In the genomic region with DNA sequence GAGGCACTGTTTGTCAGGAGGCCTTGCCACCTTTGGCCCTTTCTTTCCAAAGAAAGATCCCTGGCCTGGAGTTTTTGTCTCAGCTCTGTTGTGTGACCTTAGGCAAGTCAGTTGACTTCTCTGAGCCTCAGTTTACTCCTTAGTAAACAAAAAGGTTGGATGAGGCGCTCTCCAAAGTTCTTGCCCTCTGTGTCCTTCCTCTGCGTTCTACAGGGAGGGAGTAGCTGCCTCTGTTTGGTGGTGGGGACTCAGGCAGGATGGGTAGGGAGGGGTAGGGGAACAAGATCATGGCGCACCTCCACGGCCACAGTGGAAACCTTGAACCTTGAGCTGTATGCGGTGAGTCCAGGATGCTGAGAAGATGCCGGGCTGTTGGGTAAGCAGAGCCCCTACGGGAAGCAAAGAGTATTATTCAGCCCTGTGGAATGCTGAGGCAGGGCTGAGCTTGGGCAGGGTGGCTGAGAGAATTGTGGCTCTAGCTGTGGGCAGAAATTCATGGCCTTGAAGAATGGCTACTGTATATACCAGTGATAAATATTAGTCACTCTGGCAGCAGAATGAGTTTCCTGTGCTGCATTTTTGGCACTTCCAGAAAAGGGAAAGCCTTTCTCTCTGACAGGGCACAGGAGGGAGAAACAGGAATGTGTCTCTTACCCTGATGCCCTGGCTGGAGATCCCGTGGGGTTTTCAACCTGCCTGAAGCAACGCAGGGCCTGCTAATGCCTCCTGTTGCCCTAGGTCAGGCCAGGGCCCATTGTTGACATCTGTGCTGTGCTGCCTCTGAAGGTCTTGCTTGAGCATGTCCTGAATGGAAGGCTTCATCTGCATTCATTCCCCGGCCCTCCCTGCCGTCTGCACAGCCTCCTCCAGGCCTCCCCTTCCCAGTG, we compare ENCODE assay signal across 8 cellular contexts. TPM values are rescaled to one million over a fixed set of nuclear protein-coding genes. Genes with fewer than 3 reads are reported as not detected.
DNase-seq lines count a peak whose midpoint lies in the region; ATAC-seq and TF ChIP-seq lines count a peak whose summit lies in the region.

No MANE protein-coding gene starts in this region.

- no peak overlapping the region for H4K12ac ChIP-seq in trophoblast cell (ENCODE audit: low read depth, low read length)

- H3K14ac ChIP-seq in trophoblast cell (ENCODE audit: low read length), result no peak overlapping the region

- peaks cover 77% of the 10 kb centered on the region for H3K4me1 ChIP-seq in fibroblast of lung (ENCODE audit: control insufficient read depth, extremely low read depth, insufficient read depth, low read length)
- H3K4me1 ChIP-seq in trophoblast cell (ENCODE audit: control insufficient read depth in 1 of 2, insufficient read depth in 2 of 2, low read length in 2 of 2), result peaks cover 39 to 66% of the 10 kb centered on the region in 2 experiments

- H3K4me2 ChIP-seq in fibroblast of lung (ENCODE audit: extremely low read depth, insufficient read depth, low read length) (peak overlapping the region; percentile 56), trophoblast cell (ENCODE audit: low read length) (peak overlapping the region; percentile 40)

- peaks cover 13% of the 10 kb centered on the region for H3K36me3 ChIP-seq in fibroblast of lung (ENCODE audit: control insufficient read depth, insufficient read depth, low read length)
- no peaks in the 10 kb centered on the region for H3K36me3 ChIP-seq in trophoblast cell (ENCODE audit: control insufficient read depth in 1 of 2, insufficient read depth in 2 of 2, low read length in 2 of 2)

- H2BK12ac ChIP-seq in trophoblast cell (ENCODE audit: low read length), result peak overlapping the region; percentile 72

- no peak for ATAC-seq in GM19467 (IDR thresholded peaks at IDR 0.05; ENCODE audit: unreplicated experiment)
- no peak for ATAC-seq in GM18907 (IDR thresholded peaks at IDR 0.05; ENCODE audit: unreplicated experiment)

- H3K79me1 ChIP-seq in trophoblast cell (ENCODE audit: low read length), result peaks cover 20% of the 10 kb centered on the region

- no peak overlapping the region for H2AFZ ChIP-seq in fibroblast of lung (ENCODE audit: low read length)
- no peak overlapping the region for H2AFZ ChIP-seq in trophoblast cell (ENCODE audit: insufficient read depth, low read length, poor library complexity)

- H3K23ac ChIP-seq in trophoblast cell (ENCODE audit: low read length), result no peak overlapping the region

- no peaks in the 10 kb centered on the region for H3K27me3 ChIP-seq in fibroblast of lung (ENCODE audit: control insufficient read depth, insufficient read depth, low read length)
- no peaks in the 10 kb centered on the region for H3K27me3 ChIP-seq in trophoblast cell (ENCODE audit: insufficient read depth, low read length)

- H4K91ac ChIP-seq in trophoblast cell (ENCODE audit: low read depth, low read length), result peak overlapping the region; percentile 77

- peak overlapping the region; percentile 8 for H2AK5ac ChIP-seq in trophoblast cell (ENCODE audit: low read length)

- peak overlapping the region; percentile 79 for H2BK120ac ChIP-seq in trophoblast cell (ENCODE audit: insufficient read depth, low read length, poor library complexity)

- H3K4me3 ChIP-seq in fibroblast of lung (replicated peaks in 1 of 4; ENCODE audit: control extremely low read depth in 1 of 4, insufficient read depth in 1 of 4, low read depth in 3 of 4, low read length in 4 of 4), result no peak overlapping the region
- H3K4me3 ChIP-seq in trophoblast cell (ENCODE audit: low read depth, low read length), result no peak overlapping the region

- peak overlapping the region; percentile 63 for H2BK5ac ChIP-seq in trophoblast cell (ENCODE audit: low read depth, low read length, poor library complexity)

- DNase-seq in COLO829 (ENCODE audit: low spot score) (peak; percentile 83), RPMI7951 (ENCODE audit: low read depth) (peak; percentile 99), fibroblast of lung (ENCODE audit: low read depth in 2 of 2) (peak; percentile 98 to 99), trophoblast cell (peak; percentile 93 to 95), COLO668 (lab: John Stamatoyannopoulos, UW; ENCODE audit: unreplicated experiment) (no peak), SIG-M5 treated with dmso at 0.1 percent for 504 hours (lab: John Stamatoyannopoulos, UW; ENCODE audit: unreplicated experiment) (no peak)

- H3K18ac ChIP-seq in trophoblast cell (ENCODE audit: low read length), result peak overlapping the region; percentile 34

- H3K4ac ChIP-seq in trophoblast cell (ENCODE audit: low read depth, low read length), result no peak overlapping the region

- H3K9ac ChIP-seq in fibroblast of lung (ENCODE audit: insufficient read depth, low read length) (peak overlapping the region; percentile 47), trophoblast cell (ENCODE audit: low read length) (no peak overlapping the region)

- H4K8ac ChIP-seq in trophoblast cell (ENCODE audit: low read depth, low read length), result no peak overlapping the region

- peak in 1 of 2 donors; percentile 29 for TF ChIP-seq CTCF in fibroblast of lung (conservative IDR thresholded peaks at IDR 0.05 in 1 of 2, IDR thresholded peaks at IDR 0.05 in 1 of 2; ENCODE audit: low read depth in 1 of 2, low read length in 2 of 2)

- no peaks in the 10 kb centered on the region for H4K20me1 ChIP-seq in fibroblast of lung (ENCODE audit: control insufficient read depth, extremely low read depth, insufficient read depth, low read length)

- H3K79me2 ChIP-seq in fibroblast of lung (ENCODE audit: control insufficient read depth, insufficient read depth, low read length) (peaks cover 90% of the 10 kb centered on the region), trophoblast cell (ENCODE audit: control insufficient read depth, insufficient read depth, low read length, poor library complexity) (no peaks in the 10 kb centered on the region)

- peak overlapping the region; percentile 95 for H3K27ac ChIP-seq in fibroblast of lung (ENCODE audit: insufficient read depth, low read length)
- H3K27ac ChIP-seq in trophoblast cell (ENCODE audit: low read depth, low read length), result peak overlapping the region; percentile 84

- WGBS in trophoblast cell (ENCODE audit: extremely low coverage, insufficient coverage, insufficient read length), result no CpG with 5 or more reads among the region's 11 CpGs

- H3K9me3 ChIP-seq in fibroblast of lung (ENCODE audit: control insufficient read depth, insufficient read depth, low read depth, low read length), result no peaks in the 10 kb centered on the region
- H3K9me3 ChIP-seq in trophoblast cell (ENCODE audit: insufficient read depth, low read depth, low read length), result no peaks in the 10 kb centered on the region

RNA-seq across cellular contexts. Expression of gene SMAD3, which starts 39.9 kb away (rescaled TPM):
- total RNA-seq in RPMI7951 (2014; rRNA removed; shearing (Covaris generic)), result 17.7 and 19.7 TPM in 2 replicates
- total RNA-seq in fibroblast of lung, result 48.8 and 69.9 TPM in 2 replicates
- 173 and 210 TPM in 2 replicates for polyA plus RNA-seq in fibroblast of lung
- polyA plus RNA-seq in fibroblast of lung (2012), result 201 and 211 TPM in 2 replicates
- polyA minus RNA-seq in fibroblast of lung (ENCODE audit: low replicate concordance), result 738 and 1,027 TPM in 2 replicates
- polyA plus RNA-seq in trophoblast cell (2013), result 49.5 and 54.4 TPM in 2 replicates

Comparison
In these comparisons a context has a peak if more than half of its experiments do, and no peak if none do; other contexts are left out.
1. DNase-seq: peak in COLO829 (single experiment), RPMI7951 (single experiment), fibroblast of lung (2 of 2) and trophoblast cell (2 of 2); none in COLO668 (single experiment) and SIG-M5 treated with dmso at 0.1 percent for 504 hours (single experiment).